8 cellular contexts compared by ENCODE assay signal in genomic region chr7:8190121-8190895, GRCh38.
A peak's percentile ranks its signal among the peaks of the same experiment; 100 is the strongest.
DNase-seq lines count a peak whose midpoint lies in the region; ATAC-seq and TF ChIP-seq lines count a peak whose summit lies in the region.

No MANE protein-coding gene starts in this region.

- peak; percentile 60 to 68 for DNase-seq in cardiac muscle cell (ENCODE audit: low read depth in 1 of 2, low spot score in 1 of 2)
- DNase-seq in Right ventricle myocardium inferior (ENCODE audit: missing footprints) = no peak
- DNase-seq in NCI-H1694 (lab: John Stamatoyannopoulos, UW) = peak; percentile 58
- DNase-seq in activated B cell treated with CpG ODN at 0.5 μM for 24 hours = no peak
- DNase-seq in colonic mucosa = peak; percentile 62
- DNase-seq in medulla oblongata (ENCODE audit: extremely low spot score) = peak; percentile 92
- DNase-seq in stimulated activated naive B cell treated with anti-CD40 and anti-IgM and Interleukin-4, amounts not matched to agents 10 μg/mL and 1 μg/mL and 100 μg/mL, for 72 hours = peak; percentile 27

- H3K4me3 Mint-ChIP-seq in activated B cell treated with CpG ODN at 0.5 μM for 24 hours = no peak overlapping the region
- no peak overlapping the region for H3K4me3 Mint-ChIP-seq in stimulated activated naive B cell treated with anti-CD40 and anti-IgM and Interleukin-4, amounts not matched to agents 10 μg/mL and 1 μg/mL and 100 μg/mL, for 72 hours

- TF ChIP-seq CTCF in cardiac muscle cell (IDR thresholded peaks at IDR 0.05; ENCODE audit: low read depth, low read length) (peak; percentile 64), activated B cell treated with CpG ODN at 0.5 μM for 24 hours (IDR thresholded peaks at IDR 0.05) (no peak), colonic mucosa (IDR thresholded peaks at IDR 0.05) (peak; percentile 36)

- H3K27me3 Mint-ChIP-seq in activated B cell treated with CpG ODN at 0.5 μM for 24 hours = no peaks in the 10 kb centered on the region
- H3K27me3 Mint-ChIP-seq in stimulated activated naive B cell treated with anti-CD40 and anti-IgM and Interleukin-4, amounts not matched to agents 10 μg/mL and 1 μg/mL and 100 μg/mL, for 72 hours = peaks cover 0 to 4% of the 10 kb centered on the region in 2 donors

- H3K4me1 ChIP-seq in cardiac muscle cell (ENCODE audit: low read depth) (peaks cover 15% of the 10 kb centered on the region), colonic mucosa (no peaks in the 10 kb centered on the region)

- H3K27ac ChIP-seq in cardiac muscle cell (no peak overlapping the region), colonic mucosa (no peak overlapping the region)

- no peaks in the 10 kb centered on the region for H3K9me3 Mint-ChIP-seq in activated B cell treated with CpG ODN at 0.5 μM for 24 hours
- H3K9me3 Mint-ChIP-seq in stimulated activated naive B cell treated with anti-CD40 and anti-IgM and Interleukin-4, amounts not matched to agents 10 μg/mL and 1 μg/mL and 100 μg/mL, for 72 hours = peaks cover 2 to 4% of the 10 kb centered on the region in 2 donors

- ATAC-seq in Right ventricle myocardium inferior (no peak), HG02610 (IDR thresholded peaks at IDR 0.05; ENCODE audit: unreplicated experiment) (peak; percentile 89), activated B cell treated with CpG ODN at 0.5 μM for 24 hours (ENCODE audit: low read depth) (peak; percentile 87)
- ATAC-seq in stimulated activated naive B cell treated with anti-CD40 and anti-IgM and Interleukin-4, amounts not matched to agents 10 μg/mL and 1 μg/mL and 100 μg/mL, for 72 hours (replicated peaks) = peak; percentile 67 to 73

- H3K9me3 ChIP-seq in cardiac muscle cell (ENCODE audit: low read depth) (no peaks in the 10 kb centered on the region), colonic mucosa (no peaks in the 10 kb centered on the region)

- no peak overlapping the region for H3K27ac Mint-ChIP-seq in activated B cell treated with CpG ODN at 0.5 μM for 24 hours
- H3K27ac Mint-ChIP-seq in stimulated activated naive B cell treated with anti-CD40 and anti-IgM and Interleukin-4, amounts not matched to agents 10 μg/mL and 1 μg/mL and 100 μg/mL, for 72 hours = no peak overlapping the region

- CTCF ChIA-PET in activated B cell treated with CpG ODN at 0.5 μM for 24 hours (lab: Charles Lee) = interaction anchor here (0.6 to 4.8 kb wide), 42 partner anchors 9 to 1090 kb away, joined by 3 to 89 read pairs (median 4); partner anchors contain the start of gene UMAD1

- intact Hi-C loops in Right ventricle myocardium inferior (cut with DNase I) (no loop called here), activated B cell treated with CpG ODN at 0.5 μM for 24 hours (cut with micrococcal nuclease) (loop anchor here (1.0 to 5.0 kb wide), 9 partner anchors 76 to 1087 kb away; partner anchors contain the start of genes GLCCI1 and UMAD1), colonic mucosa (cut with DNase I) (no loop called here)

- peaks cover 20% of the 10 kb centered on the region for H3K4me1 Mint-ChIP-seq in activated B cell treated with CpG ODN at 0.5 μM for 24 hours
- H3K4me1 Mint-ChIP-seq in stimulated activated naive B cell treated with anti-CD40 and anti-IgM and Interleukin-4, amounts not matched to agents 10 μg/mL and 1 μg/mL and 100 μg/mL, for 72 hours = peaks cover 11 to 15% of the 10 kb centered on the region in 2 donors

- H3K36me3 ChIP-seq in cardiac muscle cell (no peaks in the 10 kb centered on the region), colonic mucosa (no peaks in the 10 kb centered on the region)

- POLR2A ChIA-PET in activated B cell treated with CpG ODN at 0.5 μM for 24 hours (lab: Charles Lee) = interaction anchor here (0.7 to 1.9 kb wide), 6 partner anchors 150 to 550 kb away, joined by 3 to 7 read pairs (median 4); partner anchors contain the start of gene UMAD1

- H3K4me3 ChIP-seq in cardiac muscle cell (no peak overlapping the region), colonic mucosa (no peak overlapping the region)

- H3K9ac ChIP-seq in colonic mucosa (ENCODE audit: low read depth in 2 of 2, low read length in 2 of 2) = no peak overlapping the region

- H3K36me3 Mint-ChIP-seq in activated B cell treated with CpG ODN at 0.5 μM for 24 hours (ENCODE audit: low read depth) = no peaks in the 10 kb centered on the region
- H3K36me3 Mint-ChIP-seq in stimulated activated naive B cell treated with anti-CD40 and anti-IgM and Interleukin-4, amounts not matched to agents 10 μg/mL and 1 μg/mL and 100 μg/mL, for 72 hours = no peaks in the 10 kb centered on the region

- H3K27me3 ChIP-seq in cardiac muscle cell = no peaks in the 10 kb centered on the region
- H3K27me3 ChIP-seq in colonic mucosa = no peaks in the 10 kb centered on the region

Comparison
In these comparisons a context has a peak if more than half of its experiments do, and no peak if none do; other contexts are left out.
1. DNase-seq: peak in cardiac muscle cell (2 of 2), NCI-H1694 (single experiment), colonic mucosa (single experiment), medulla oblongata (single experiment) and stimulated activated naive B cell treated with anti-CD40 and anti-IgM and Interleukin-4, amounts not matched to agents 10 μg/mL and 1 μg/mL and 100 μg/mL, for 72 hours (single experiment); none in Right ventricle myocardium inferior (single experiment) and activated B cell treated with CpG ODN at 0.5 μM for 24 hours (single experiment).